Comparison of ENCODE assay signal across 1 cellular context in genomic region chr3:49706456-49707112, GRCh38.
TF ChIP-seq lines count a peak whose summit lies in the region.

No MANE protein-coding gene starts in this region.

TF ChIP-seq in IMR-90, 13 proteins besides CTCF, POLR2A, EP300 and RAD21:
- no peak for TF ChIP-seq MXI1 (IDR thresholded peaks at IDR 0.05; ENCODE audit: borderline replicate concordance, low read depth, low read length)
- TF ChIP-seq FOS (IDR thresholded peaks at IDR 0.05; ENCODE audit: low read depth, low read length), result no peak
- TF ChIP-seq SMC3 (IDR thresholded peaks at IDR 0.05; ENCODE audit: low read depth, low read length), result no peak
- TF ChIP-seq CEBPB (IDR thresholded peaks at IDR 0.05; ENCODE audit: low read depth, low read length), result no peak
- no peak for TF ChIP-seq RFX5 (IDR thresholded peaks at IDR 0.05; ENCODE audit: low read depth, low read length)
